10 cellular contexts compared by ENCODE assay signal in genomic region chr6:30481213-30481964, GRCh38. TPM values are rescaled to one million over a fixed set of nuclear protein-coding genes. Genes with fewer than 3 reads are reported as not detected.
DNase-seq lines count a peak whose midpoint lies in the region; ATAC-seq, FAIRE-seq and TF ChIP-seq lines count a peak whose summit lies in the region.
"Had no signal": no experiment of that assay in that cellular context is flagged by ENCODE, and none has a peak within 500 bp of the region (broad histone marks: within the 10 kb centered on the region; RNA-seq: fewer than 3 reads in every experiment).

No MANE protein-coding gene starts in this region.

- H3K9ac ChIP-seq in HUES48 (ENCODE audit: low read depth, low read length) (no peak overlapping the region), HepG2 (ENCODE audit: insufficient read depth, low read depth, low read length) (no peak overlapping the region)

- WGBS in HepG2 (ENCODE audit: low lambda C conversion rate) = 20% methylated on average over 21 of the region's 33 CpGs

- FAIRE-seq in HepG2 (lab: Jason Lieb, UNC) = no peak

- no peaks in the 10 kb centered on the region for H4K20me1 ChIP-seq in HepG2 (ENCODE audit: insufficient read depth, low read length)

- no peak for DNase-seq in Caco-2
- DNase-seq in activated naive CD8-positive, alpha-beta T cell treated with anti-CD3 and anti-CD28 coated beads, Interleukin-2, amount 50 U/mL, for 24 hours = no peak
- no peak for DNase-seq in HepG2 (ENCODE audit: low spot score)
- DNase-seq in CD14-positive monocyte (ENCODE audit: low spot score) = no peak
- no peak for DNase-seq in GOT3 (lab: John Stamatoyannopoulos, UW)
- no peak for DNase-seq in NCI-H510A (lab: John Stamatoyannopoulos, UW)

- peak overlapping the region; percentile 21 for H3K4me3 ChIP-seq in Caco-2 (ENCODE audit: low read depth, low read length)
- H3K4me3 ChIP-seq in HUES48 (ENCODE audit: low read depth, low read length) = peak overlapping the region; percentile 58
- peak overlapping the region in 1 of 3 experiments; percentile 52; a peak in 1 of 6 replicates for H3K4me3 ChIP-seq in HepG2 (replicated peaks in 1 of 3; ENCODE audit: insufficient read depth in 1 of 3, low read depth in 2 of 3, low read length in 3 of 3)

- TF ChIP-seq CTCF in Caco-2 (IDR thresholded peaks at IDR 0.05; ENCODE audit: insufficient read depth in 1 of 2, low read depth in 1 of 2, low read length in 1 of 2, severe bottlenecking in 1 of 2, unreplicated experiment in 1 of 2) = peak in 1 of 2 experiments; percentile 15
- TF ChIP-seq CTCF in HepG2 (CRISPR knock-in tag; IDR thresholded peaks at IDR 0.05) = peak; percentile 45; the same call in 1 of the 2 replicates
- no peak for TF ChIP-seq CTCF in CD14-positive monocyte (IDR thresholded peaks at IDR 0.05)

- intact Hi-C loops in Caco-2 (cut with micrococcal nuclease; ENCODE audit: unreplicated experiment) = loop anchor here (5.0 kb wide), 2 partner anchors 191 to 606 kb away; partner anchors contain the start of gene DHX16
- intact Hi-C loops in HepG2 (cut with micrococcal nuclease; ENCODE audit: unreplicated experiment) = loop anchor here (5.0 kb wide), 1 partner anchor 241 kb away; the partner anchor contains the start of gene TUBB
- intact Hi-C loops in CD14-positive monocyte (cut with micrococcal nuclease) = loop anchor here (5.0 to 10.0 kb wide), 5 partner anchors 61 to 243 kb away; partner anchors contain the start of genes TUBB (in 2 of the 2) and DHX16 (in 1 of the 2)

- H3K9me3 Mint-ChIP-seq in Caco-2 (ENCODE audit: unreplicated experiment) = no peaks in the 10 kb centered on the region
- no peaks in the 10 kb centered on the region for H3K9me3 Mint-ChIP-seq in activated naive CD8-positive, alpha-beta T cell treated with anti-CD3 and anti-CD28 coated beads, Interleukin-2, amount 50 U/mL, for 24 hours
- H3K9me3 Mint-ChIP-seq in CD14-positive monocyte = peaks cover 0 to 16% (median 5%) of the 10 kb centered on the region in 7 donors
- H3K9me3 Mint-ChIP-seq: activated CD4-positive, alpha-beta T cell treated with anti-CD3 and anti-CD28 coated beads, Interleukin-2, amount 10 ng/mL, durations not matched to agents 7 days and 5 days had no signal

- CTCF ChIA-PET in Caco-2 (lab: Charles Lee) = interaction anchor here (1.0 to 1.9 kb wide), 17 partner anchors 14 to 348 kb away, joined by 3 to 60 read pairs (median 6); partner anchors contain the start of genes ABCF1, GNL1 and PRR3
- CTCF ChIA-PET in HepG2 (lab: Yijun Ruan, JAX; ENCODE audit: low intra/inter-chr PET ratio, low total read pairs) = interaction anchor here (1.0 to 6.0 kb wide), 6 partner anchors 28 to 192 kb away, joined by 3 to 110 read pairs (median 12); partner anchors contain the start of gene DHX16

- H3K4me2 ChIP-seq in HepG2 (ENCODE audit: low read depth, low read length) = peak overlapping the region; percentile 75

- peaks cover 16% of the 10 kb centered on the region for H3K4me1 ChIP-seq in Caco-2
- H3K4me1 ChIP-seq in HUES48 (ENCODE audit: control insufficient read depth, insufficient read depth, low read length) = peaks cover 5% of the 10 kb centered on the region; the same call in 1 of the 2 replicates
- H3K4me1 ChIP-seq in HepG2 (ENCODE audit: insufficient read depth, low read length) = peaks cover 25% of the 10 kb centered on the region

- ATAC-seq in activated naive CD8-positive, alpha-beta T cell treated with anti-CD3 and anti-CD28 coated beads, Interleukin-2, amount 50 U/mL, for 24 hours = peak; percentile 20
- ATAC-seq in HepG2 (peak; percentile 53), HG03175 (IDR thresholded peaks at IDR 0.05; ENCODE audit: unreplicated experiment) (no peak)

- H3K79me2 ChIP-seq in HepG2 (ENCODE audit: insufficient read depth, low read length) = no peaks in the 10 kb centered on the region

- H3K4me3 Mint-ChIP-seq in Caco-2 (ENCODE audit: unreplicated experiment) = peak overlapping the region; percentile 13
- peak overlapping the region; percentile 64 for H3K4me3 Mint-ChIP-seq in activated naive CD8-positive, alpha-beta T cell treated with anti-CD3 and anti-CD28 coated beads, Interleukin-2, amount 50 U/mL, for 24 hours
- peak overlapping the region in 1 of 2 donors; percentile 82 for H3K4me3 Mint-ChIP-seq in CD14-positive monocyte
- H3K4me3 Mint-ChIP-seq: activated CD4-positive, alpha-beta T cell treated with anti-CD3 and anti-CD28 coated beads, Interleukin-2, amount 10 ng/mL, durations not matched to agents 7 days and 5 days had no signal

- H3K4me1 Mint-ChIP-seq in Caco-2 (ENCODE audit: low read depth, unreplicated experiment) (peaks cover 11% of the 10 kb centered on the region), CD14-positive monocyte (peaks cover 17% of the 10 kb centered on the region)
- peaks cover 25% of the 10 kb centered on the region for H3K4me1 Mint-ChIP-seq in activated naive CD8-positive, alpha-beta T cell treated with anti-CD3 and anti-CD28 coated beads, Interleukin-2, amount 50 U/mL, for 24 hours

- TF ChIP-seq EP300 in HepG2 (IDR thresholded peaks at IDR 0.05; ENCODE audit: low read depth in 2 of 2, low read length in 2 of 2) (no peak), HepG2 (CRISPR knock-in tag; IDR thresholded peaks at IDR 0.05; ENCODE audit: borderline replicate concordance) (no peak)

- H3K27ac Mint-ChIP-seq in Caco-2 (ENCODE audit: unreplicated experiment) = no peak overlapping the region
- no peak overlapping the region for H3K27ac Mint-ChIP-seq in activated naive CD8-positive, alpha-beta T cell treated with anti-CD3 and anti-CD28 coated beads, Interleukin-2, amount 50 U/mL, for 24 hours
- H3K27ac Mint-ChIP-seq in CD14-positive monocyte = no peak overlapping the region
- H3K27ac Mint-ChIP-seq: activated CD4-positive, alpha-beta T cell treated with anti-CD3 and anti-CD28 coated beads, Interleukin-2, amount 10 ng/mL, durations not matched to agents 7 days and 5 days had no signal

- H3K27ac ChIP-seq in HUES48 (ENCODE audit: low read depth, low read length) (no peak overlapping the region), HepG2 (ENCODE audit: extremely low read length, insufficient read depth, low read length) (no peak overlapping the region)
- H3K27ac ChIP-seq: ascending aorta had no signal

- TF ChIP-seq RAD21 in HepG2 (CRISPR knock-in tag; IDR thresholded peaks at IDR 0.05) = no peak

- BruUV-seq in Caco-2 (replicated peaks; lab: Mats Ljungman, UMichigan) (no TSS peak), HepG2 (replicated peaks; lab: Mats Ljungman, UMichigan) (no TSS peak)

- in situ Hi-C loops in HepG2 (cut with HindIII; ENCODE audit: extremely low pct_ligation_motif_present, low pct_unique_long_range_greater_than_20kb) = loop anchor here (5.0 to 10.0 kb wide), 4 partner anchors 61 to 243 kb away; partner anchors contain the start of genes DHX16 and TUBB

- TF ChIP-seq POLR2A in HepG2 (IDR thresholded peaks at IDR 0.05; ENCODE audit: insufficient read depth in 1 of 2, low read depth in 2 of 2, low read length in 2 of 2) = no peak

- H3K27me3 ChIP-seq in Caco-2 (replicated peaks; ENCODE audit: control insufficient read depth, insufficient read depth, low read length) = peaks cover 4% of the 10 kb centered on the region
- H3K27me3 ChIP-seq in HUES48 (ENCODE audit: control insufficient read depth, insufficient read depth, low read length) = peaks cover 40% of the 10 kb centered on the region
- peaks cover 0 to 44% of the 10 kb centered on the region in 2 experiments; a peak in 3 of 5 replicates for H3K27me3 ChIP-seq in HepG2 (ENCODE audit: control insufficient read depth in 1 of 2, insufficient read depth in 2 of 2, low read length in 2 of 2)
- H3K27me3 ChIP-seq: ascending aorta had no signal

- no peak overlapping the region for H2AFZ ChIP-seq in HepG2 (ENCODE audit: low read length)

- POLR2A ChIA-PET in Caco-2 (lab: Charles Lee) = interaction anchor here (1.0 kb wide), 1 partner anchor 90 kb away, joined by 3 read pairs; the partner anchor contains the start of gene ABCF1
- POLR2A ChIA-PET in HepG2 (lab: Yijun Ruan, JAX) = interaction anchor here (1.0 to 1.5 kb wide), 5 partner anchors 60 to 249 kb away, joined by 3 to 9 read pairs (median 6); partner anchors contain the start of genes GNL1 and PRR3

- H3K9me3 ChIP-seq in Caco-2 (no peaks in the 10 kb centered on the region), HUES48 (ENCODE audit: control insufficient read depth, insufficient read depth, low read length) (no peaks in the 10 kb centered on the region), HepG2 (ENCODE audit: low read length) (no peaks in the 10 kb centered on the region)
- H3K9me3 ChIP-seq: ascending aorta had no signal

- no peaks in the 10 kb centered on the region for H3K36me3 Mint-ChIP-seq in Caco-2 (ENCODE audit: insufficient read depth, unreplicated experiment)
- H3K36me3 Mint-ChIP-seq in activated naive CD8-positive, alpha-beta T cell treated with anti-CD3 and anti-CD28 coated beads, Interleukin-2, amount 50 U/mL, for 24 hours (ENCODE audit: low read depth) = no peaks in the 10 kb centered on the region
- peaks cover 6% of the 10 kb centered on the region in 2 donors for H3K36me3 Mint-ChIP-seq in CD14-positive monocyte

- no peaks in the 10 kb centered on the region for H3K36me3 ChIP-seq in Caco-2 (ENCODE audit: control insufficient read depth, insufficient read depth, low read length)
- H3K36me3 ChIP-seq in HUES48 (ENCODE audit: control insufficient read depth, insufficient read depth, low read length) = no peaks in the 10 kb centered on the region
- H3K36me3 ChIP-seq in HepG2 (replicated peaks in 1 of 2; ENCODE audit: control insufficient read depth in 1 of 2, insufficient read depth in 2 of 2, low read length in 2 of 2) = no peaks in the 10 kb centered on the region
- H3K36me3 ChIP-seq: ascending aorta had no signal

- peaks cover 27% of the 10 kb centered on the region for H3K27me3 Mint-ChIP-seq in Caco-2 (ENCODE audit: insufficient read depth, unreplicated experiment)
- H3K27me3 Mint-ChIP-seq in activated naive CD8-positive, alpha-beta T cell treated with anti-CD3 and anti-CD28 coated beads, Interleukin-2, amount 50 U/mL, for 24 hours = peaks cover 51% of the 10 kb centered on the region
- H3K27me3 Mint-ChIP-seq in CD14-positive monocyte (ENCODE audit: low read depth in 3 of 3) = peaks cover 66 to 76% (median 69%) of the 10 kb centered on the region in 3 donors

RNA-seq across cellular contexts. Expression of gene HLA-E, which starts 7.9 kb away (rescaled TPM):
- total RNA-seq in Caco-2 (2022) = 47.0 and 49.6 TPM in 2 replicates
- total RNA-seq in HepG2 (2016; rRNA removed; fragmentation: Illumina TruSeq; extraction: Trizol) = 21.2 and 45.2 TPM in 2 replicates
- 6.3 and 7.1 TPM in 2 replicates for total RNA-seq in HepG2 (2016; cell fraction: cytosol; rRNA removed; fragmentation: Illumina TruSeq; extraction: Trizol; ENCODE audit: low read depth)
- 21.6 and 46.9 TPM in 2 replicates for total RNA-seq in HepG2 (2016; cell fraction: insoluble cytoplasmic fraction; rRNA removed; fragmentation: Illumina TruSeq; extraction: Trizol)
- total RNA-seq in HepG2 (2016; cell fraction: membrane; rRNA removed; fragmentation: Illumina TruSeq; extraction: Trizol) = 12.5 and 14.1 TPM in 2 replicates
- 38.3 and 44.5 TPM in 2 replicates for total RNA-seq in HepG2 (2016; cell fraction: nucleus; rRNA removed; fragmentation: Illumina TruSeq; extraction: Trizol)
- 90.4 and 99.8 TPM in 2 replicates for polyA plus RNA-seq in HepG2 (2011; rRNA removed)
- 94.6 and 111 TPM in 2 replicates for polyA plus RNA-seq in HepG2 (2011; cell fraction: cytosol; rRNA removed)
- polyA plus RNA-seq in HepG2 (2011; cell fraction: nucleus; rRNA removed) = 67.6 and 75.6 TPM in 2 replicates
- polyA plus RNA-seq in HepG2 (2012) = 64.9 and 110 TPM in 2 replicates
- 6.6 and 6.7 TPM in 2 replicates for polyA plus RNA-seq in HepG2 (2016; cell fraction: cytosol; fragmentation: Illumina TruSeq; extraction: Trizol; ENCODE audit: low read depth)
- 23.6 and 24.3 TPM in 2 replicates for polyA plus RNA-seq in HepG2 (2016; cell fraction: insoluble cytoplasmic fraction; fragmentation: Illumina TruSeq; extraction: Trizol; ENCODE audit: low read depth)
- polyA plus RNA-seq in HepG2 (2016; cell fraction: membrane; fragmentation: Illumina TruSeq; extraction: Trizol; ENCODE audit: low read depth) = 11.8 and 12.2 TPM in 2 replicates
- 68.0 and 69.9 TPM in 2 replicates for polyA plus RNA-seq in HepG2 (2016; cell fraction: nucleus; fragmentation: Illumina TruSeq; extraction: Trizol; ENCODE audit: insufficient read depth, low read depth)
- 39.4 and 80.9 TPM in 2 replicates for polyA minus RNA-seq in HepG2 (2011; rRNA and poly(A)+ RNA removed; ENCODE audit: low replicate concordance)
- polyA minus RNA-seq in HepG2 (2011; cell fraction: cytosol; rRNA and poly(A)+ RNA removed) = 45.5 and 56.8 TPM in 2 replicates
- polyA minus RNA-seq in HepG2 (2011; cell fraction: nucleus; rRNA and poly(A)+ RNA removed) = 17.4 and 26.7 TPM in 2 replicates
- polyA plus RNA-seq in CD14-positive monocyte = 100 to 1,000 TPM; 870 to 944 TPM
